ENCODE assay signal across 14 cellular contexts in the genomic region with DNA sequence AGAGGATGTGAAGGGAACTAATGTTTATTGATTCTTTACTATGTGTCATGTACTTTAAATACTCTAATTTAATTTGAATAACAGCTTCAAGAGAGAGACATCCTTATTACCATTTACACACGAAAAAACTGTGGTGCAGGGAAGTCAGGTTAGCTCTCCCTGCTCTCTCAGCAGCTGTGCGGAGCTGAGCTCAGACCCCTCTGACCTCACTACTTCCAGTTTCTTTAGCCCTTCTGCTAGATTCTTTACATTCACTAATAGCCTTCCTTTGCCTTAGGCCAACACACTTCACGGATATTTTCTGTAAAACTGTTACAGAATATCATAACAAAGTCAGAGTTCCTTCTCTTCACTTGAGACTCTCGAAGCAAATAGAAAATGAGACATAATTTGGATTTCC.
A peak's percentile ranks its signal among the peaks of the same experiment; 100 is the strongest.
DNase-seq lines count a peak whose midpoint lies in the region; TF ChIP-seq lines count a peak whose summit lies in the region.
"Had no signal": no experiment of that assay in that cellular context is flagged by ENCODE, and none has a peak within 500 bp of the region (broad histone marks: within the 10 kb centered on the region; RNA-seq: fewer than 3 reads in every experiment).

No MANE protein-coding gene starts in this region.

- peaks cover 25% of the 10 kb centered on the region for H3K4me1 Mint-ChIP-seq in neural crest cell
- H3K4me1 Mint-ChIP-seq in activated T-helper 1 cell treated with anti-CD3 and anti-CD28 coated beads, Interleukin-12 subunit alpha, Interleukin-12 subunit beta, Interleukin-2, Interleukin-4 antibody, amounts not matched to agents 30 ng/mL and 10 ng/mL and 1 ng/mL, durations not matched to agents 14 hours and 24 hours and 36 hours (ENCODE audit: low read depth) = no peaks in the 10 kb centered on the region

- TF ChIP-seq CTCF in foreskin fibroblast (IDR thresholded peaks at IDR 0.05; ENCODE audit: low read depth, low read length) (no peak), neural crest cell (conservative IDR thresholded peaks at IDR 0.05) (no peak)

- H3K9ac ChIP-seq in trophoblast cell (ENCODE audit: low read length) = no peak overlapping the region
- H3K9ac ChIP-seq: BLaER1 had no signal

- no CpG with 5 or more reads among the region's 4 CpGs for WGBS in trophoblast cell (ENCODE audit: extremely low coverage, insufficient coverage, insufficient read length)

- H3K4me3 ChIP-seq in SJCRH30 (no peak overlapping the region), foreskin fibroblast (ENCODE audit: low read depth in 1 of 2, low read length in 2 of 2) (no peak overlapping the region), trophoblast cell (ENCODE audit: low read depth, low read length) (no peak overlapping the region)
- H3K4me3 ChIP-seq: BLaER1 had no signal

- H3K27ac Mint-ChIP-seq in neural crest cell (ENCODE audit: unreplicated experiment) = peak overlapping the region; percentile 77
- no peak overlapping the region for H3K27ac Mint-ChIP-seq in activated T-helper 1 cell treated with anti-CD3 and anti-CD28 coated beads, Interleukin-12 subunit alpha, Interleukin-12 subunit beta, Interleukin-2, Interleukin-4 antibody, amounts not matched to agents 30 ng/mL and 10 ng/mL and 1 ng/mL, durations not matched to agents 14 hours and 24 hours and 36 hours
- H3K27ac Mint-ChIP-seq: CD4-positive, CD25-positive, alpha-beta regulatory T cell had no signal

- H3K4me2 ChIP-seq in trophoblast cell (ENCODE audit: low read length) = no peak overlapping the region
- H3K4me2 ChIP-seq: BLaER1 had no signal

- H3K4me1 ChIP-seq in SJCRH30 = peaks cover 4% of the 10 kb centered on the region; the same call in 1 of the 2 replicates
- no peaks in the 10 kb centered on the region for H3K4me1 ChIP-seq in trophoblast cell (ENCODE audit: control insufficient read depth in 1 of 2, insufficient read depth in 2 of 2, low read length in 2 of 2)
- H3K4me1 ChIP-seq: BLaER1 had no signal

- H3K27me3 Mint-ChIP-seq in neural crest cell (ENCODE audit: low read depth) = no peaks in the 10 kb centered on the region
- H3K27me3 Mint-ChIP-seq in activated T-helper 1 cell treated with anti-CD3 and anti-CD28 coated beads, Interleukin-12 subunit alpha, Interleukin-12 subunit beta, Interleukin-2, Interleukin-4 antibody, amounts not matched to agents 30 ng/mL and 10 ng/mL and 1 ng/mL, durations not matched to agents 14 hours and 24 hours and 36 hours (ENCODE audit: insufficient read depth) = no peaks in the 10 kb centered on the region
- H3K27me3 Mint-ChIP-seq: CD4-positive, CD25-positive, alpha-beta regulatory T cell had no signal

- no peak overlapping the region for H2BK120ac ChIP-seq in trophoblast cell (ENCODE audit: insufficient read depth, low read length, poor library complexity)

- H3K27ac ChIP-seq in SJCRH30 = no peak overlapping the region
- no peak overlapping the region for H3K27ac ChIP-seq in trophoblast cell (ENCODE audit: low read depth, low read length)
- H3K27ac ChIP-seq: BLaER1 had no signal

- H2AFZ ChIP-seq in trophoblast cell (ENCODE audit: insufficient read depth, low read length, poor library complexity) = no peak overlapping the region

- no peak overlapping the region for H4K12ac ChIP-seq in trophoblast cell (ENCODE audit: low read depth, low read length)

- no peak overlapping the region for H2BK5ac ChIP-seq in trophoblast cell (ENCODE audit: low read depth, low read length, poor library complexity)

- no peaks in the 10 kb centered on the region for H3K79me1 ChIP-seq in trophoblast cell (ENCODE audit: low read length)

- peaks cover 4% of the 10 kb centered on the region for H3K36me3 Mint-ChIP-seq in neural crest cell (ENCODE audit: low read depth)
- H3K36me3 Mint-ChIP-seq in activated T-helper 1 cell treated with anti-CD3 and anti-CD28 coated beads, Interleukin-12 subunit alpha, Interleukin-12 subunit beta, Interleukin-2, Interleukin-4 antibody, amounts not matched to agents 30 ng/mL and 10 ng/mL and 1 ng/mL, durations not matched to agents 14 hours and 24 hours and 36 hours (ENCODE audit: low read depth) = no peaks in the 10 kb centered on the region
- H3K36me3 Mint-ChIP-seq: CD4-positive, CD25-positive, alpha-beta regulatory T cell had no signal

- DNase-seq in SJCRH30 = peak; percentile 16 to 51
- DNase-seq in foreskin fibroblast = peak; percentile 1 to 29
- no peak for DNase-seq in neural crest cell (ENCODE audit: low read depth, low spot score)
- peak; percentile 4 to 45 for DNase-seq in trophoblast cell
- no peak for DNase-seq in activated T-helper 1 cell treated with anti-CD3 and anti-CD28 coated beads, Interleukin-12 subunit alpha, Interleukin-12 subunit beta, Interleukin-2, Interleukin-4 antibody, amounts not matched to agents 30 ng/mL and 10 ng/mL and 1 ng/mL, durations not matched to agents 14 hours and 24 hours and 36 hours (ENCODE audit: low spot score)
- no peak for DNase-seq in HCEC 1CT
- no peak for DNase-seq in NCI-H524 treated with DMSO at 0.1 percent for 48 hours (lab: John Stamatoyannopoulos, UW)
- DNase-seq: 8988T; AML-193; CD4-positive, CD25-positive, alpha-beta regulatory T cell; DMS53; GF-D8; IMR-90 had no signal

- H4K91ac ChIP-seq in trophoblast cell (ENCODE audit: low read depth, low read length) = no peak overlapping the region

- H3K23ac ChIP-seq in trophoblast cell (ENCODE audit: low read length) = no peak overlapping the region

- H4K8ac ChIP-seq in trophoblast cell (ENCODE audit: low read depth, low read length) = no peak overlapping the region

- H3K79me2 ChIP-seq in trophoblast cell (ENCODE audit: control insufficient read depth, insufficient read depth, low read length, poor library complexity) = no peaks in the 10 kb centered on the region

- H3K27me3 ChIP-seq in SJCRH30 (no peaks in the 10 kb centered on the region), trophoblast cell (ENCODE audit: insufficient read depth, low read length) (no peaks in the 10 kb centered on the region)
- H3K27me3 ChIP-seq: BLaER1 had no signal

- no peaks in the 10 kb centered on the region for H3K9me3 ChIP-seq in SJCRH30 (replicated peaks)
- no peaks in the 10 kb centered on the region for H3K9me3 ChIP-seq in trophoblast cell (ENCODE audit: insufficient read depth, low read depth, low read length)
- H3K9me3 ChIP-seq: BLaER1 had no signal

- no peak overlapping the region for H3K18ac ChIP-seq in trophoblast cell (ENCODE audit: low read length)

- H3K36me3 ChIP-seq in SJCRH30 (no peaks in the 10 kb centered on the region), trophoblast cell (ENCODE audit: control insufficient read depth in 1 of 2, insufficient read depth in 2 of 2, low read length in 2 of 2) (no peaks in the 10 kb centered on the region)
- H3K36me3 ChIP-seq: BLaER1 had no signal

- H3K9me3 Mint-ChIP-seq in neural crest cell = peaks cover 4% of the 10 kb centered on the region
- H3K9me3 Mint-ChIP-seq in activated T-helper 1 cell treated with anti-CD3 and anti-CD28 coated beads, Interleukin-12 subunit alpha, Interleukin-12 subunit beta, Interleukin-2, Interleukin-4 antibody, amounts not matched to agents 30 ng/mL and 10 ng/mL and 1 ng/mL, durations not matched to agents 14 hours and 24 hours and 36 hours = no peaks in the 10 kb centered on the region

- H2BK12ac ChIP-seq in trophoblast cell (ENCODE audit: low read length) = no peak overlapping the region

- H2AK5ac ChIP-seq in trophoblast cell (ENCODE audit: low read length) = no peak overlapping the region

- intact Hi-C loops in activated T-helper 1 cell treated with anti-CD3 and anti-CD28 coated beads, Interleukin-12 subunit alpha, Interleukin-12 subunit beta, Interleukin-2, Interleukin-4 antibody, amounts not matched to agents 30 ng/mL and 10 ng/mL and 1 ng/mL, durations not matched to agents 14 hours and 24 hours and 36 hours (cut with micrococcal nuclease) = no loop called here

- H3K4me3 Mint-ChIP-seq in neural crest cell = peak overlapping the region; percentile 8
- H3K4me3 Mint-ChIP-seq in activated T-helper 1 cell treated with anti-CD3 and anti-CD28 coated beads, Interleukin-12 subunit alpha, Interleukin-12 subunit beta, Interleukin-2, Interleukin-4 antibody, amounts not matched to agents 30 ng/mL and 10 ng/mL and 1 ng/mL, durations not matched to agents 14 hours and 24 hours and 36 hours = no peak overlapping the region
- H3K4me3 Mint-ChIP-seq: CD4-positive, CD25-positive, alpha-beta regulatory T cell had no signal

- H3K14ac ChIP-seq in trophoblast cell (ENCODE audit: low read length) = no peak overlapping the region

- H3K4ac ChIP-seq in trophoblast cell (ENCODE audit: low read depth, low read length) = no peak overlapping the region

Comparison
In these comparisons a context has a peak if more than half of its experiments do, and no peak if none do; other contexts are left out.
1. DNase-seq: peak in SJCRH30 (2 of 2), foreskin fibroblast (2 of 2) and trophoblast cell (2 of 2); none in neural crest cell (single experiment), activated T-helper 1 cell treated with anti-CD3 and anti-CD28 coated beads, Interleukin-12 subunit alpha, Interleukin-12 subunit beta, Interleukin-2, Interleukin-4 antibody, amounts not matched to agents 30 ng/mL and 10 ng/mL and 1 ng/mL, durations not matched to agents 14 hours and 24 hours and 36 hours (single experiment), HCEC 1CT (single experiment) and NCI-H524 treated with DMSO at 0.1 percent for 48 hours (single experiment).